In the genomic region with DNA sequence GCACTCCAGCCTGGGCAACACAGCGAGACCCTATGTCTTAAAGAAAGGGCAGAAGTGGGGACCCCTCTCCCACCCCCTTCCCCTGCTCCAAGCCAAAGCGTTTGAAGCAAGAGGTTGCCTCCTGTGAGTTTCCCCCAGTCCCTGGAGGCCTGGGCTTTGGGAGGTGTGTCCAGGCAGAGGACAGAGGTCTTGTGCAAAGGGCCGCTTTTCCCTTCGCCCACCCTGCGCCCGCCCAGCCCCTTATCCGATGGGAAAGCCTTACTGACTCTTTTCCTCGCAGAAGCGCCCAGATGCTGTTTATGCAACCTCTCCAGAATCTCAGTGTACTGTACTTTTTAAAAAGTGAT, we compare ENCODE assay signal across 1 cellular context.
TF ChIP-seq lines count a peak whose summit lies in the region.

No MANE protein-coding gene starts in this region.

TF ChIP-seq in GM12878, 131 proteins besides CTCF, POLR2A, EP300 and RAD21 (continued from another document):
- TF ChIP-seq, protein P1, sequence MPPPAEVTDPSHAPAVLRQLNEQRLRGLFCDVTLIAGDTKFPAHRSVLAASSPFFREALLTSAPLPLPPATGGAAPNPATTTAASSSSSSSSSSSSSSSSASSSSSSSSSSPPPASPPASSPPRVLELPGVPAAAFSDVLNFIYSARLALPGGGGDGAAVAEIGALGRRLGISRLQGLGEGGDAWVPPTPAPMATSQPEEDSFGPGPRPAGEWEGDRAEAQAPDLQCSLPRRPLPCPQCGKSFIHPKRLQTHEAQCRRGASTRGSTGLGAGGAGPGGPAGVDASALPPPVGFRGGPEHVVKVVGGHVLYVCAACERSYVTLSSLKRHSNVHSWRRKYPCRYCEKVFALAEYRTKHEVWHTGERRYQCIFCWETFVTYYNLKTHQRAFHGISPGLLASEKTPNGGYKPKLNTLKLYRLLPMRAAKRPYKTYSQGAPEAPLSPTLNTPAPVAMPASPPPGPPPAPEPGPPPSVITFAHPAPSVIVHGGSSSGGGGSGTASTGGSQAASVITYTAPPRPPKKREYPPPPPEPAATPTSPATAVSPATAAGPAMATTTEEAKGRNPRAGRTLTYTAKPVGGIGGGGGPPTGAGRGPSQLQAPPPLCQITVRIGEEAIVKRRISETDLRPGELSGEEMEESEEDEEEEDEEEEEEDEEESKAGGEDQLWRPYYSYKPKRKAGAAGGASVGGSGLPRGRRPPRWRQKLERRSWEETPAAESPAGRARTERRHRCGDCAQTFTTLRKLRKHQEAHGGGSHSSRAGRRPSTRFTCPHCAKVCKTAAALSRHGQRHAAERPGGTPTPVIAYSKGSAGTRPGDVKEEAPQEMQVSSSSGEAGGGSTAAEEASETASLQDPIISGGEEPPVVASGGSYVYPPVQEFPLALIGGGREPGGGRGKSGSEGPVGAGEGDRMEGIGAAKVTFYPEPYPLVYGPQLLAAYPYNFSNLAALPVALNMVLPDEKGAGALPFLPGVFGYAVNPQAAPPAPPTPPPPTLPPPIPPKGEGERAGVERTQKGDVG (CRISPR knock-in tag; IDR thresholded peaks at IDR 0.05), result no peak
- TF ChIP-seq PBX3 (IDR thresholded peaks at IDR 0.05; ENCODE audit: insufficient replicate concordance, low read depth, low read length) (no peak), NR2C1 (IDR thresholded peaks at IDR 0.05) (no peak), IKZF1 (conservative IDR thresholded peaks at IDR 0.05) (no peak), MTA2 (IDR thresholded peaks at IDR 0.05; ENCODE audit: low read depth) (peak; percentile 4; the same call in 1 of the 2 replicates), CHD1 (IDR thresholded peaks at IDR 0.05; ENCODE audit: low read depth, low read length) (no peak), BHLHE40 (IDR thresholded peaks at IDR 0.05; ENCODE audit: borderline replicate concordance in 1 of 2, low read depth in 2 of 2, low read length in 1 of 2) (no peak), FOS (IDR thresholded peaks at IDR 0.05; ENCODE audit: borderline replicate concordance, extremely low read depth, insufficient read length) (no peak), CBFB (IDR thresholded peaks at IDR 0.05; ENCODE audit: low read depth) (no peak), RCOR1 (conservative IDR thresholded peaks at IDR 0.05; ENCODE audit: low read depth, low read length) (no peak), HCFC1 (IDR thresholded peaks at IDR 0.05; ENCODE audit: low read length) (no peak), NKRF (conservative IDR thresholded peaks at IDR 0.05) (no peak), USF2 (IDR thresholded peaks at IDR 0.05; ENCODE audit: borderline replicate concordance, low read depth, low read length) (no peak), HDAC6 (IDR thresholded peaks at IDR 0.05; ENCODE audit: unreplicated experiment) (no peak), CREB1 (IDR thresholded peaks at IDR 0.05; ENCODE audit: low read depth) (no peak)
- TF ChIP-seq, protein P2, sequence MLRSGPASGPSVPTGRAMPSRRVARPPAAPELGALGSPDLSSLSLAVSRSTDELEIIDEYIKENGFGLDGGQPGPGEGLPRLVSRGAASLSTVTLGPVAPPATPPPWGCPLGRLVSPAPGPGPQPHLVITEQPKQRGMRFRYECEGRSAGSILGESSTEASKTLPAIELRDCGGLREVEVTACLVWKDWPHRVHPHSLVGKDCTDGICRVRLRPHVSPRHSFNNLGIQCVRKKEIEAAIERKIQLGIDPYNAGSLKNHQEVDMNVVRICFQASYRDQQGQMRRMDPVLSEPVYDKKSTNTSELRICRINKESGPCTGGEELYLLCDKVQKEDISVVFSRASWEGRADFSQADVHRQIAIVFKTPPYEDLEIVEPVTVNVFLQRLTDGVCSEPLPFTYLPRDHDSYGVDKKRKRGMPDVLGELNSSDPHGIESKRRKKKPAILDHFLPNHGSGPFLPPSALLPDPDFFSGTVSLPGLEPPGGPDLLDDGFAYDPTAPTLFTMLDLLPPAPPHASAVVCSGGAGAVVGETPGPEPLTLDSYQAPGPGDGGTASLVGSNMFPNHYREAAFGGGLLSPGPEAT (IDR thresholded peaks at IDR 0.05; ENCODE audit: low read depth), result no peak
